ENCODE assay signal across 10 cellular contexts in genomic region chr1:40232444-40232843, GRCh38. TPM values are rescaled to one million over a fixed set of nuclear protein-coding genes. Genes with fewer than 3 reads are reported as not detected.
DNase-seq lines count a peak whose midpoint lies in the region; ATAC-seq lines count a peak whose summit lies in the region.
"Had no signal": no experiment of that assay in that cellular context is flagged by ENCODE, and none has a peak within 500 bp of the region (broad histone marks: within the 10 kb centered on the region; RNA-seq: fewer than 3 reads in every experiment).

No MANE protein-coding gene starts in this region.

- peaks cover 74% of the 10 kb centered on the region for H3K36me3 Mint-ChIP-seq in activated CD8-positive, alpha-beta T cell treated with anti-CD3 and anti-CD28 coated beads, Interleukin-2, amount 10 ng/mL, durations not matched to agents 7 days and 5 days (ENCODE audit: low read depth)

- POLR2A ChIA-PET in activated CD8-positive, alpha-beta T cell treated with anti-CD3 and anti-CD28 coated beads, Interleukin-2, amount 10 ng/mL, durations not matched to agents 7 days and 5 days (lab: Charles Lee): interaction anchor here (1.5 kb wide), 2 partner anchors 10 to 24 kb away, joined by 7 to 9 read pairs; no protein-coding TSS in a partner anchor

- H3K27ac Mint-ChIP-seq in activated CD8-positive, alpha-beta T cell treated with anti-CD3 and anti-CD28 coated beads, Interleukin-2, amount 10 ng/mL, durations not matched to agents 7 days and 5 days: peak overlapping the region; percentile 83

- H3K27me3 Mint-ChIP-seq in activated CD8-positive, alpha-beta T cell treated with anti-CD3 and anti-CD28 coated beads, Interleukin-2, amount 10 ng/mL, durations not matched to agents 7 days and 5 days (ENCODE audit: low read depth): no peaks in the 10 kb centered on the region

- peaks cover 38% of the 10 kb centered on the region for H3K4me1 Mint-ChIP-seq in activated CD8-positive, alpha-beta T cell treated with anti-CD3 and anti-CD28 coated beads, Interleukin-2, amount 10 ng/mL, durations not matched to agents 7 days and 5 days (ENCODE audit: low read depth)

- H3K9me3 Mint-ChIP-seq in activated CD8-positive, alpha-beta T cell treated with anti-CD3 and anti-CD28 coated beads, Interleukin-2, amount 10 ng/mL, durations not matched to agents 7 days and 5 days (ENCODE audit: insufficient read depth): no peaks in the 10 kb centered on the region

- DNase-seq in NCI-H2029 (lab: John Stamatoyannopoulos, UW) (peak; percentile 39), NCI-H2029 treated with DMSO at 0.1 percent for 48 hours (lab: John Stamatoyannopoulos, UW) (no peak), A172 (ENCODE audit: low spot score) (no peak), midbrain (lab: John Stamatoyannopoulos, UW) (no peak), iPS-NIHi11 (ENCODE audit: low spot score) (no peak)
- DNase-seq in activated CD8-positive, alpha-beta T cell treated with anti-CD3 and anti-CD28 coated beads, Interleukin-2, amount 10 ng/mL, durations not matched to agents 7 days and 5 days: peak; percentile 91
- DNase-seq in stimulated activated CD8-positive, alpha-beta memory T cell treated with anti-CD3 and anti-CD28 coated beads, Interleukin-7, amount 100 ng/mL, for 48 hours (ENCODE audit: extremely low read depth in 1 of 2, low read depth in 1 of 2): peak; percentile 23 to 65

- CTCF ChIA-PET in activated CD8-positive, alpha-beta T cell treated with anti-CD3 and anti-CD28 coated beads, Interleukin-2, amount 10 ng/mL, durations not matched to agents 7 days and 5 days (lab: Charles Lee): interaction anchor here (1.1 to 3.6 kb wide), 6 partner anchors 9 to 106 kb away, joined by 3 to 14 read pairs (median 7); no protein-coding TSS in a partner anchor

- peak overlapping the region; percentile 36 for H3K4me3 Mint-ChIP-seq in activated CD8-positive, alpha-beta T cell treated with anti-CD3 and anti-CD28 coated beads, Interleukin-2, amount 10 ng/mL, durations not matched to agents 7 days and 5 days

- ATAC-seq in HG03196 (IDR thresholded peaks at IDR 0.05; ENCODE audit: unreplicated experiment): peak; percentile 93
- peak; percentile 98 for ATAC-seq in activated CD8-positive, alpha-beta T cell treated with anti-CD3 and anti-CD28 coated beads, Interleukin-2, amount 10 ng/mL, durations not matched to agents 7 days and 5 days
- ATAC-seq: A549 had no signal

RNA-seq across cellular contexts. Expression of gene TMCO2, which starts 15.3 kb away (rescaled TPM):
- not detected for total RNA-seq in activated CD8-positive, alpha-beta T cell treated with anti-CD3 and anti-CD28 coated beads, Interleukin-2, amount 10 ng/mL, durations not matched to agents 7 days and 5 days
- not detected in 2 replicates for total RNA-seq in A172 (2014; rRNA removed; shearing (Covaris generic))
- total RNA-seq: subcutaneous adipose tissue had no signal

RNA-seq across cellular contexts. Expression of gene ZMPSTE24, which starts 25.6 kb away (rescaled TPM):
- 10 to 100 TPM; 28.9 to 29.8 TPM for total RNA-seq in activated CD8-positive, alpha-beta T cell treated with anti-CD3 and anti-CD28 coated beads, Interleukin-2, amount 10 ng/mL, durations not matched to agents 7 days and 5 days
- total RNA-seq in A172 (2014; rRNA removed; shearing (Covaris generic)): 86.7 and 131 TPM in 2 replicates

Comparison
In these comparisons a context has a peak if more than half of its experiments do, and no peak if none do; other contexts are left out.
1. DNase-seq: peak in NCI-H2029 (single experiment), activated CD8-positive, alpha-beta T cell treated with anti-CD3 and anti-CD28 coated beads, Interleukin-2, amount 10 ng/mL, durations not matched to agents 7 days and 5 days (single experiment) and stimulated activated CD8-positive, alpha-beta memory T cell treated with anti-CD3 and anti-CD28 coated beads, Interleukin-7, amount 100 ng/mL, for 48 hours (2 of 2); none in NCI-H2029 treated with DMSO at 0.1 percent for 48 hours (single experiment), A172 (single experiment), midbrain (single experiment) and iPS-NIHi11 (single experiment).